ENCODE assay signal across 8 cellular contexts in genomic region chr12:96035283-96036236, GRCh38. TPM values are rescaled to one million over a fixed set of nuclear protein-coding genes. Genes with fewer than 3 reads are reported as not detected.
A peak's percentile ranks its signal among the peaks of the same experiment; 100 is the strongest.
DNase-seq lines count a peak whose midpoint lies in the region; ATAC-seq, FAIRE-seq and TF ChIP-seq lines count a peak whose summit lies in the region.

LTA4H (minus strand) TSS chr12:96035587; CDS start chr12:96035519, 68 bp downstream.

- H3K4me1 ChIP-seq in keratinocyte (ENCODE audit: control insufficient read depth, extremely low read depth, insufficient read depth, low read length), result peaks cover 7% of the 10 kb centered on the region

- peak within 1 kb of the TSS; percentile 82 for H3K9ac ChIP-seq in keratinocyte (ENCODE audit: control insufficient read depth, extremely low read depth, insufficient read depth, low read length)

- H3K4me2 ChIP-seq in keratinocyte (ENCODE audit: control insufficient read depth, extremely low read depth, insufficient read depth, low read depth, low read length), result peak within 1 kb of the TSS; percentile 82

- peak; percentile 93 for ATAC-seq in HG03378 (IDR thresholded peaks at IDR 0.05; ENCODE audit: unreplicated experiment)
- ATAC-seq in activated CD4-positive, CD25-positive, alpha-beta regulatory T cell treated with anti-CD3 and anti-CD28 coated beads, Interleukin-2, amount 50 U/mL, for 24 hours, result peak; percentile 95 to 96

- no peaks in the 10 kb centered on the region for H4K20me1 ChIP-seq in keratinocyte (ENCODE audit: control insufficient read depth, extremely low read depth, insufficient read depth, low read length)

- no peaks in the 10 kb centered on the region for H3K9me3 ChIP-seq in keratinocyte (ENCODE audit: control insufficient read depth, low read depth, low read length)

- no peaks in the 10 kb centered on the region for H3K27me3 ChIP-seq in keratinocyte (ENCODE audit: control insufficient read depth, extremely low read depth, insufficient read depth, low read length)

- H3K79me2 ChIP-seq in keratinocyte (ENCODE audit: control insufficient read depth, insufficient read depth, low read length), result peaks cover 30% of the 10 kb centered on the region

- H2AFZ ChIP-seq in keratinocyte (ENCODE audit: control insufficient read depth, low read length), result peak within 1 kb of the TSS; percentile 97

- peak; percentile 90 for TF ChIP-seq POLR2A in GM19099 (IDR thresholded peaks at IDR 0.05; ENCODE audit: extremely low read depth, insufficient read length, low read depth)

- no peaks in the 10 kb centered on the region for H3K36me3 ChIP-seq in keratinocyte (ENCODE audit: control insufficient read depth in 2 of 2, extremely low read depth in 1 of 2, insufficient read depth in 2 of 2, low read length in 2 of 2)

- peak within 1 kb of the TSS; percentile 72 for H3K27ac ChIP-seq in keratinocyte (ENCODE audit: control insufficient read depth, insufficient read depth, low read length)

- dilution Hi-C loops in keratinocyte (cut with MboI; ENCODE audit: extremely low pct_ligation_motif_present, low sequenced_read_pairs), result no loop called here

- FAIRE-seq in keratinocyte (lab: Jason Lieb, UNC), result peak; percentile 90

- H3K9me1 ChIP-seq in keratinocyte (ENCODE audit: control insufficient read depth, extremely low read depth, insufficient read depth, low read length), result no peaks in the 10 kb centered on the region

- DNase-seq in AML-193 (lab: John Stamatoyannopoulos, UW) (peak; percentile 98 to 99), NCI-H446 treated with DMSO at 0.1 percent for 48 hours (lab: John Stamatoyannopoulos, UW) (peak; percentile 97), cerebellar nuclear complex (lab: John Stamatoyannopoulos, UW) (peak; percentile 90 to 92), keratinocyte (ENCODE audit: low read depth, low spot score) (peak; percentile 96)
- peak; percentile 88 to 89 for DNase-seq in stimulated activated CD4-positive, alpha-beta T cell treated with anti-CD3 and anti-CD28 coated beads, Interleukin-15, amount 100 ng/mL, for 1 hour (ENCODE audit: low read depth in 1 of 2, low spot score in 1 of 2)

- TF ChIP-seq CTCF in keratinocyte (optimal IDR thresholded peaks at IDR 0.05 in 1 of 3, IDR thresholded peaks at IDR 0.05 in 1 of 3, conservative IDR thresholded peaks at IDR 0.05 in 1 of 3; ENCODE audit: extremely low read depth in 1 of 3, insufficient read depth in 2 of 3, low read length in 3 of 3), result no peak

- peak within 1 kb of the TSS; percentile 82 to 94 (median 85) for H3K4me3 ChIP-seq in keratinocyte (ENCODE audit: control insufficient read depth in 2 of 3, extremely low read depth in 1 of 3, insufficient read depth in 2 of 3, low read depth in 1 of 3, low read length in 3 of 3)

RNA-seq across cellular contexts. Expression of gene LTA4H, which starts in this region (rescaled TPM):
- polyA plus RNA-seq in keratinocyte, result 129 to 183 TPM (median 131 TPM) in 3 replicates
- 122 TPM for polyA plus RNA-seq in keratinocyte (2011; ENCODE audit: low read depth)
- polyA plus RNA-seq in keratinocyte (2011; cell fraction: cytosol; rRNA removed), result 121 and 199 TPM in 2 replicates
- polyA plus RNA-seq in keratinocyte (2011; cell fraction: nucleus; rRNA removed), result 153 and 186 TPM in 2 replicates
- polyA plus RNA-seq in keratinocyte (2012; ENCODE audit: low replicate concordance), result 88.2 and 109 TPM in 2 replicates
- 36.2 to 123 TPM (median 95.9 TPM) in 3 replicates for polyA minus RNA-seq in keratinocyte
- 85.0 TPM for polyA minus RNA-seq in keratinocyte (2011; cell fraction: cytosol; rRNA and poly(A)+ RNA removed)
- 60.8 and 88.8 TPM in 2 replicates for polyA minus RNA-seq in keratinocyte (2011; cell fraction: nucleus; rRNA and poly(A)+ RNA removed)

Comparison
In these comparisons a context has a peak if more than half of its experiments do, and no peak if none do; other contexts are left out.
1. Peak in every context shown above with its lines: DNase-seq, ATAC-seq, H3K4me3 ChIP-seq and H3K27ac ChIP-seq.